Comparison of ENCODE assay signal across 7 cellular contexts in genomic region chr3:17872457-17872856, GRCh38.
"Had no signal": no experiment of that assay in that cellular context is flagged by ENCODE, and none has a peak within 500 bp of the region (broad histone marks: within the 10 kb centered on the region; RNA-seq: fewer than 3 reads in every experiment).

No MANE protein-coding gene starts in this region.

- ATAC-seq: GM12878 had no signal

- H3K4me3 ChIP-seq: GM12878 had no signal

- FAIRE-seq: G401.6, GM12878, GM12891, GM18507, GM19239 had no signal

- DNase-seq: GDM1, GF-D8 had no signal
